Comparison of ENCODE assay signal across 32 cellular contexts in genomic region chr11:85534806-85535205, GRCh38.
"Had no signal": no experiment of that assay in that cellular context is flagged by ENCODE, and none has a peak within 500 bp of the region (broad histone marks: within the 10 kb centered on the region; RNA-seq: fewer than 3 reads in every experiment).

No MANE protein-coding gene starts in this region.

- DNase-seq: activated effector memory CD4-positive, alpha-beta T cell treated with anti-CD3 and anti-CD28 coated beads, Interleukin-2, amount 50 U/mL, for 16 hours; activated effector memory CD4-positive, alpha-beta T cell treated with Interleukin-2 at 50 U/mL for 16 hours; activated gamma-delta T cell; activated gamma-delta T cell treated with Interleukin-2 at 50 U/mL for 16 hours; activated naive CD4-positive, alpha-beta T cell; activated naive CD4-positive, alpha-beta T cell treated with anti-CD3 and anti-CD28 coated beads for 36 hours; activated naive CD4-positive, alpha-beta T cell treated with anti-CD3 and anti-CD28 coated beads, Interleukin-2, amount 10 ng/mL, durations not matched to agents 7 days and 5 days; activated naive CD4-positive, alpha-beta T cell treated with anti-CD3 and anti-CD28 coated beads, Interleukin-2, amount 50 U/mL, for 16 hours; activated naive CD4-positive, alpha-beta T cell treated with Interleukin-2 at 50 U/mL for 16 hours; activated naive CD8-positive, alpha-beta T cell treated with anti-CD3 and anti-CD28 coated beads for 36 hours; activated naive CD8-positive, alpha-beta T cell treated with anti-CD3 and anti-CD28 coated beads, Interleukin-2, amount 10 ng/mL, durations not matched to agents 7 days and 5 days; activated naive CD8-positive, alpha-beta T cell treated with anti-CD3 and anti-CD28 coated beads, Interleukin-2, amount 50 U/mL, for 24 hours; activated T-cell treated with anti-CD3 and anti-CD28 coated beads, Interleukin-2, amount 50 U/mL, for 4 hours; activated T-cell treated with anti-CD3 and anti-CD28 coated beads, Interleukin-2, amount 50 U/mL, for 48 hours; activated T-cell treated with anti-CD3 and anti-CD28 coated beads, Interleukin-2, amount 50 U/mL, for 72 hours; adrenal gland; amniotic stem cell; amygdala; anterior cingulate cortex; aorta; body of pancreas; brain microvascular endothelial cell; caudate nucleus; central memory CD4-positive, alpha-beta T cell; cerebellar nuclear complex had no signal

- H3K9me3 ChIP-seq: adrenal gland, body of pancreas had no signal

- FAIRE-seq: astrocyte, bronchial epithelial cell had no signal

- H3K4me1 ChIP-seq: adrenal gland, ascending aorta, body of pancreas, breast epithelium had no signal

- H3K27ac ChIP-seq: adrenal gland, ascending aorta, body of pancreas, brain microvascular endothelial cell, breast epithelium, cardiac muscle cell had no signal

- H3K4me3 ChIP-seq: adrenal gland, ascending aorta, body of pancreas, breast epithelium, cardiac muscle cell had no signal

- H3K27me3 ChIP-seq: adrenal gland, ascending aorta, body of pancreas, brain microvascular endothelial cell, breast epithelium, cardiac muscle cell had no signal

- H3K36me3 ChIP-seq: adrenal gland, brain microvascular endothelial cell, breast epithelium, cardiac muscle cell had no signal

- ATAC-seq: activated naive CD4-positive, alpha-beta T cell treated with anti-CD3 and anti-CD28 coated beads, Interleukin-2, amount 50 U/mL, for 72 hours; activated naive CD8-positive, alpha-beta T cell treated with anti-CD3 and anti-CD28 coated beads, Interleukin-2, amount 50 U/mL, for 24 hours; activated T-cell treated with anti-CD3 and anti-CD28 coated beads, Interleukin-2, amount 50 U/mL, for 4 hours; activated T-cell treated with anti-CD3 and anti-CD28 coated beads, Interleukin-2, amount 50 U/mL, for 72 hours; activated T-helper 17 cell treated with anti-CD3 and anti-CD28 coated beads, Interleukin-2, amount 50 U/mL, for 72 hours; body of pancreas had no signal
